ENCODE assay signal across 9 cellular contexts in genomic region chr5:176535101-176535654, GRCh38. TPM values are rescaled to one million over a fixed set of nuclear protein-coding genes. Genes with fewer than 3 reads are reported as not detected.
DNase-seq lines count a peak whose midpoint lies in the region; ATAC-seq and TF ChIP-seq lines count a peak whose summit lies in the region.
"Had no signal": no experiment of that assay in that cellular context is flagged by ENCODE, and none has a peak within 500 bp of the region (broad histone marks: within the 10 kb centered on the region; RNA-seq: fewer than 3 reads in every experiment).

No MANE protein-coding gene starts in this region.

- H3K4me2 ChIP-seq in GM23248 (ENCODE audit: unreplicated experiment) = peak overlapping the region; percentile 84
- H3K4me2 ChIP-seq in neuronal stem cell (ENCODE audit: insufficient read depth, low read length, poor library complexity, severe bottlenecking) = peak overlapping the region; percentile 85

- no peaks in the 10 kb centered on the region for H3K9me3 ChIP-seq in GM23248 (ENCODE audit: low read depth)
- no peaks in the 10 kb centered on the region for H3K9me3 ChIP-seq in esophagus muscularis mucosa
- H3K9me3 ChIP-seq in neuronal stem cell (replicated peaks in 1 of 2; ENCODE audit: control insufficient read depth in 2 of 2, insufficient read depth in 1 of 2, low read depth in 1 of 2, low read length in 2 of 2) = no peaks in the 10 kb centered on the region

- H2BK5ac ChIP-seq in neuronal stem cell (ENCODE audit: low read length) = no peak overlapping the region

- peaks cover 23% of the 10 kb centered on the region for H3K79me1 ChIP-seq in neuronal stem cell (ENCODE audit: low read depth, low read length)

- H3K14ac ChIP-seq in neuronal stem cell (ENCODE audit: low read length) = no peak overlapping the region

- no peak overlapping the region for H2BK12ac ChIP-seq in neuronal stem cell (ENCODE audit: low read length)

- no peak overlapping the region for H2BK15ac ChIP-seq in neuronal stem cell (ENCODE audit: low read length)

- H3K4me3 ChIP-seq in AG04449 (ENCODE audit: low read depth, low read length) (peak overlapping the region; percentile 87), GM23248 (peak overlapping the region; percentile 98), esophagus muscularis mucosa (peak overlapping the region; percentile 89 to 99 (median 94)), neuronal stem cell (ENCODE audit: low read length in 2 of 2) (peak overlapping the region; percentile 90 to 92)

- H3K4me1 ChIP-seq in GM23248 (ENCODE audit: insufficient read depth) = peaks cover 11% of the 10 kb centered on the region
- peaks cover 64 to 75% (median 74%) of the 10 kb centered on the region in 4 donors for H3K4me1 ChIP-seq in esophagus muscularis mucosa
- peaks cover 5 to 19% of the 10 kb centered on the region in 2 donors for H3K4me1 ChIP-seq in neuronal stem cell (ENCODE audit: control insufficient read depth in 2 of 2, insufficient read depth in 1 of 2, low read depth in 1 of 2, low read length in 2 of 2)

- intact Hi-C loops in esophagus muscularis mucosa (cut with DNase I) = no loop called here

- H2AK5ac ChIP-seq in neuronal stem cell (ENCODE audit: low read depth, low read length) = peak overlapping the region; percentile 26

- H3K79me2 ChIP-seq in GM23248 (ENCODE audit: insufficient read depth) = peaks cover 38% of the 10 kb centered on the region

- H3K27ac ChIP-seq in GM23248 = peak overlapping the region; percentile 90
- H3K27ac ChIP-seq in esophagus muscularis mucosa (replicated peaks in 1 of 4) = peak overlapping the region; percentile 94 to 100 (median 98)
- H3K27ac ChIP-seq in neuronal stem cell (replicated peaks; ENCODE audit: low read length) = no peak overlapping the region

- ATAC-seq in GM18511 (IDR thresholded peaks at IDR 0.05; ENCODE audit: unreplicated experiment) (no peak), HG02678 (IDR thresholded peaks at IDR 0.05; ENCODE audit: unreplicated experiment) (no peak)

- H3K23ac ChIP-seq in neuronal stem cell (ENCODE audit: low read depth, low read length, poor library complexity) = no peak overlapping the region

- no peak for DNase-seq in AG04449 (ENCODE audit: low read depth, low spot score)
- peak; percentile 56 for DNase-seq in GM23248
- DNase-seq in UCSD-AML1 (lab: John Stamatoyannopoulos, UW; ENCODE audit: unreplicated experiment) = peak; percentile 61
- no peak for DNase-seq in esophagus muscularis mucosa (ENCODE audit: extremely low spot score)
- DNase-seq in neuronal stem cell (ENCODE audit: low spot score) = no peak
- DNase-seq in NCI-H446 treated with DMSO at 0.1 percent for 48 hours (lab: John Stamatoyannopoulos, UW) = no peak

- H3K9ac ChIP-seq in GM23248 = peak overlapping the region; percentile 91
- peak overlapping the region; percentile 56 for H3K9ac ChIP-seq in neuronal stem cell (ENCODE audit: low read depth, low read length, poor library complexity)

- TF ChIP-seq CTCF in AG04449 (IDR thresholded peaks at IDR 0.05; ENCODE audit: insufficient read depth, low read length, missing control alignments) (no peak), esophagus muscularis mucosa (IDR thresholded peaks at IDR 0.05) (no peak)

- H4K8ac ChIP-seq in neuronal stem cell (ENCODE audit: low read depth, low read length) = no peak overlapping the region

- no peak overlapping the region for H4K91ac ChIP-seq in neuronal stem cell (ENCODE audit: low read depth, low read length, poor library complexity)

- no peak overlapping the region for H3K18ac ChIP-seq in neuronal stem cell (ENCODE audit: low read length)

- POLR2A ChIA-PET in AG04449 (lab: Yijun Ruan, JAX) = no interaction called here

- no peak overlapping the region for H2BK120ac ChIP-seq in neuronal stem cell (ENCODE audit: low read depth, low read length)

- CTCF ChIA-PET in AG04449 (lab: Yijun Ruan, JAX) = interaction anchor here (1.1 to 3.8 kb wide), 3 partner anchors 38 to 117 kb away, joined by 3 to 28 read pairs (median 4); partner anchors contain the start of gene FAF2

- no peak for TF ChIP-seq POLR2A in esophagus muscularis mucosa (IDR thresholded peaks at IDR 0.05; ENCODE audit: low read depth)

- WGBS in GM23248 (ENCODE audit: low coverage in 1 of 2, low lambda C conversion rate in 2 of 2, missing lambda C conversion rate in 2 of 2), 2 experiments = 40 to 55% methylated on average over 10 of the region's 10 CpGs
- WGBS in esophagus muscularis mucosa = 43% methylated on average over 7 of the region's 10 CpGs
- no CpG with 5 or more reads among the region's 10 CpGs for WGBS in neuronal stem cell (ENCODE audit: extremely low coverage in 2 of 2, insufficient read length in 2 of 2, insufficient replicate concordance in 1 of 2), 2 donors

- no peak for TF ChIP-seq EP300 in esophagus muscularis mucosa (IDR thresholded peaks at IDR 0.05)

- no peaks in the 10 kb centered on the region for H4K20me1 ChIP-seq in GM23248 (ENCODE audit: insufficient read depth)

- H3K27me3 ChIP-seq in GM23248 (replicated peaks; ENCODE audit: insufficient read depth) = no peaks in the 10 kb centered on the region
- no peaks in the 10 kb centered on the region for H3K27me3 ChIP-seq in esophagus muscularis mucosa
- H3K27me3 ChIP-seq in neuronal stem cell (ENCODE audit: control insufficient read depth in 3 of 3, insufficient read depth in 3 of 3, low read depth in 1 of 3, low read length in 3 of 3) = no peaks in the 10 kb centered on the region

- H3K4ac ChIP-seq in neuronal stem cell (ENCODE audit: low read length) = no peak overlapping the region

- in situ Hi-C loops in GM23248 (cut with MboI) = no loop called here

- no peaks in the 10 kb centered on the region for H3K9me2 ChIP-seq in GM23248 (ENCODE audit: insufficient read depth)

- peaks cover 11% of the 10 kb centered on the region for H3F3A ChIP-seq in GM23248 (ENCODE audit: insufficient read depth)

- peak overlapping the region; percentile 98 for H2AFZ ChIP-seq in GM23248
- no peak overlapping the region for H2AFZ ChIP-seq in neuronal stem cell (ENCODE audit: low read length)

- H3K36me3 ChIP-seq in GM23248 (ENCODE audit: low read depth) = no peaks in the 10 kb centered on the region
- peaks cover 8 to 22% (median 21%) of the 10 kb centered on the region in 4 donors for H3K36me3 ChIP-seq in esophagus muscularis mucosa
- peaks cover 22 to 46% of the 10 kb centered on the region in 2 donors for H3K36me3 ChIP-seq in neuronal stem cell (replicated peaks in 1 of 2; ENCODE audit: control insufficient read depth in 2 of 2, insufficient read depth in 2 of 2, low read length in 2 of 2)

RNA-seq across cellular contexts. Expression of gene RNF44, which starts 2.0 kb away (rescaled TPM):
- 2.9 and 3.9 TPM in 2 replicates for total RNA-seq in GM23248 (2014; rRNA removed; shearing (Covaris generic))
- 2.0 and 2.1 TPM in 2 replicates for polyA plus RNA-seq in GM23248 (2016; fragmentation: Nextera tagmentation; extraction: Ambion mirVana)
- 10 to 100 TPM; 11.3 to 22.2 (median 18.7) TPM for total RNA-seq in esophagus muscularis mucosa
- 77.9 TPM for polyA plus RNA-seq in neuronal stem cell (2013, experiment 1 of 2)
- 78.0 TPM for polyA plus RNA-seq in neuronal stem cell (2013, experiment 2 of 2)

RNA-seq across cellular contexts. Expression of gene CDHR2, which starts 14.0 kb away (rescaled TPM):
- total RNA-seq in GM23248 (2014; rRNA removed; shearing (Covaris generic)) = not detected in 2 replicates
- not detected in 2 replicates for polyA plus RNA-seq in GM23248 (2016; fragmentation: Nextera tagmentation; extraction: Ambion mirVana)
- total RNA-seq in esophagus muscularis mucosa = under 1 TPM in 1 of 4 donors, not detected in 3; 0.92 TPM
- polyA plus RNA-seq in neuronal stem cell (2013, experiment 1 of 2) = 0.01 TPM
- 0.01 TPM for polyA plus RNA-seq in neuronal stem cell (2013, experiment 2 of 2)
- total RNA-seq: pulmonary artery endothelial cell had no signal

Comparison
In these comparisons a context has a peak if more than half of its experiments do, and no peak if none do; other contexts are left out.
1. DNase-seq: peak in GM23248 (single experiment) and UCSD-AML1 (single experiment); none in AG04449 (single experiment), esophagus muscularis mucosa (single experiment), neuronal stem cell (single experiment) and NCI-H446 treated with DMSO at 0.1 percent for 48 hours (single experiment).
2. Peak in every context shown above with its lines, with median percentiles within 50 percentile points of each other: H3K4me3 ChIP-seq.